ENCODE assay signal across 11 cellular contexts in genomic region chr9:41106472-41107116, GRCh38. TPM values are rescaled to one million over a fixed set of nuclear protein-coding genes. Genes with fewer than 3 reads are reported as not detected.
"Had no signal": no experiment of that assay in that cellular context is flagged by ENCODE, and none has a peak within 500 bp of the region (broad histone marks: within the 10 kb centered on the region; RNA-seq: fewer than 3 reads in every experiment).

No MANE protein-coding gene starts in this region.

RNA-seq across cellular contexts. Expression of gene FOXD4L6, which starts 21.9 kb away (rescaled TPM):
- total RNA-seq: activated T-cell treated with anti-CD3 and anti-CD28 coated beads, Interleukin-2, amount 50 U/mL, for 4 hours; activated T-helper 17 cell treated with anti-CD3 and anti-CD28 coated beads, Interleukin-2, amount 50 U/mL, for 72 hours; body of pancreas; chondrocyte; fibroblast of lung; fibroblast of villous mesenchyme; gastroesophageal sphincter; T-helper 2 cell treated with Interferon-gamma antibody and Interleukin-4, amounts not matched to agents 100 ng/mL and 5 ng/mL, for 36 hours; WTC11 had no signal
- polyA plus RNA-seq: adipose tissue, endothelial cell of umbilical vein, fibroblast of lung had no signal
